Comparison of ENCODE assay signal across 15 cellular contexts in genomic region chr11:36030707-36031365, GRCh38.
DNase-seq lines count a peak whose midpoint lies in the region; ATAC-seq, FAIRE-seq and TF ChIP-seq lines count a peak whose summit lies in the region.
"Had no signal": no experiment of that assay in that cellular context is flagged by ENCODE, and none has a peak within 500 bp of the region (broad histone marks: within the 10 kb centered on the region; RNA-seq: fewer than 3 reads in every experiment).

No MANE protein-coding gene starts in this region.

- H3K9me3 Mint-ChIP-seq in activated T-helper 17 cell treated with anti-CD3 and anti-CD28 coated beads, Interleukin-2, amount 50 U/mL, for 72 hours, result no peaks in the 10 kb centered on the region
- H3K9me3 Mint-ChIP-seq in endodermal cell (peaks cover 2% of the 10 kb centered on the region), Calu3 (ENCODE audit: low read depth, unreplicated experiment) (peaks cover 2% of the 10 kb centered on the region)
- H3K9me3 Mint-ChIP-seq: activated naive CD4-positive, alpha-beta T cell treated with anti-CD3 and anti-CD28 coated beads, Interleukin-2, amount 10 ng/mL, durations not matched to agents 7 days and 5 days; dendritic cell treated with granulocyte-macrophage colony-stimulating factor and Interleukin-4, amounts not matched to agents 40 ng/mL and 50 ng/mL, for 4 days; stimulated activated naive CD8-positive, alpha-beta T cell treated with anti-CD3 and anti-CD28 coated beads, Interleukin-15, amount 100 ng/mL, for 72 hours; T-helper 1 cell treated with Interleukin-12 subunit alpha and Interleukin-12 subunit beta and Interleukin-4 antibody, amounts not matched to agents 30 μg/mL and 1 μg/mL, for 36 hours had no signal

- no peak overlapping the region for H3K27ac ChIP-seq in endodermal cell (ENCODE audit: low read depth, low read length)
- H3K27ac ChIP-seq: parathyroid adenoma had no signal

- peak; percentile 73 for DNase-seq in G401 (ENCODE audit: low spot score)
- peak; percentile 40 for DNase-seq in fibroblast of pulmonary artery (ENCODE audit: low read depth)
- DNase-seq in sciatic nerve (ENCODE audit: low spot score), result no peak
- DNase-seq in endodermal cell, result no peak
- no peak for DNase-seq in Calu3
- no peak for DNase-seq in GM12891 (ENCODE audit: insufficient read length, low spot score)
- DNase-seq: activated naive CD4-positive, alpha-beta T cell treated with anti-CD3 and anti-CD28 coated beads, Interleukin-2, amount 10 ng/mL, durations not matched to agents 7 days and 5 days; NK-92 treated with Interleukin-12 subunit alpha and Interleukin-12 subunit beta, amount 100 ng/mL, for 24 hours; stimulated activated CD4-positive, alpha-beta T cell treated with anti-CD3 and anti-CD28 coated beads, Interleukin-2, amount 100 ng/mL, for 48 hours; stimulated activated naive CD8-positive, alpha-beta T cell treated with anti-CD3 and anti-CD28 coated beads, Interleukin-15, amount 100 ng/mL, for 72 hours had no signal

- intact Hi-C loops in sciatic nerve (cut with DNase I), result no loop called here
- intact Hi-C loops in Calu3 (cut with micrococcal nuclease; ENCODE audit: unreplicated experiment), result no loop called here

- no peak for FAIRE-seq in GM12891 (lab: Jason Lieb, UNC)

- peak; percentile 87 for ATAC-seq in sciatic nerve
- ATAC-seq in activated T-helper 17 cell treated with anti-CD3 and anti-CD28 coated beads, Interleukin-2, amount 50 U/mL, for 72 hours (replicated peaks), result no peak

- H3K4me3 ChIP-seq in fibroblast of pulmonary artery (replicated peaks; ENCODE audit: low read depth, low read length) (no peak overlapping the region), endodermal cell (ENCODE audit: low read length) (no peak overlapping the region)

- in situ Hi-C loops in G401 (cut with HindIII; ENCODE audit: low sequenced_read_pairs), result no loop called here

- H3K36me3 ChIP-seq in endodermal cell (ENCODE audit: control insufficient read depth, insufficient read depth, low read length), result peaks cover 3% of the 10 kb centered on the region

- no peak overlapping the region for H3K27ac Mint-ChIP-seq in activated T-helper 17 cell treated with anti-CD3 and anti-CD28 coated beads, Interleukin-2, amount 50 U/mL, for 72 hours
- H3K27ac Mint-ChIP-seq in endodermal cell, result no peak overlapping the region
- H3K27ac Mint-ChIP-seq in Calu3 (ENCODE audit: unreplicated experiment), result no peak overlapping the region
- H3K27ac Mint-ChIP-seq: activated naive CD4-positive, alpha-beta T cell treated with anti-CD3 and anti-CD28 coated beads, Interleukin-2, amount 10 ng/mL, durations not matched to agents 7 days and 5 days; dendritic cell treated with granulocyte-macrophage colony-stimulating factor and Interleukin-4, amounts not matched to agents 40 ng/mL and 50 ng/mL, for 4 days; T-helper 1 cell treated with Interleukin-12 subunit alpha and Interleukin-12 subunit beta and Interleukin-4 antibody, amounts not matched to agents 30 μg/mL and 1 μg/mL, for 36 hours had no signal

- no peaks in the 10 kb centered on the region for H3K4me1 Mint-ChIP-seq in activated T-helper 17 cell treated with anti-CD3 and anti-CD28 coated beads, Interleukin-2, amount 50 U/mL, for 72 hours
- H3K4me1 Mint-ChIP-seq in endodermal cell, result peaks cover 44% of the 10 kb centered on the region
- peaks cover 17% of the 10 kb centered on the region for H3K4me1 Mint-ChIP-seq in Calu3 (ENCODE audit: low read depth, unreplicated experiment)
- H3K4me1 Mint-ChIP-seq: activated naive CD4-positive, alpha-beta T cell treated with anti-CD3 and anti-CD28 coated beads, Interleukin-2, amount 10 ng/mL, durations not matched to agents 7 days and 5 days; stimulated activated naive CD8-positive, alpha-beta T cell treated with anti-CD3 and anti-CD28 coated beads, Interleukin-15, amount 100 ng/mL, for 72 hours had no signal

- H3K27me3 Mint-ChIP-seq in activated T-helper 17 cell treated with anti-CD3 and anti-CD28 coated beads, Interleukin-2, amount 50 U/mL, for 72 hours, result peaks cover 4% of the 10 kb centered on the region
- H3K27me3 Mint-ChIP-seq in endodermal cell (ENCODE audit: insufficient read depth), result no peaks in the 10 kb centered on the region
- H3K27me3 Mint-ChIP-seq in Calu3 (ENCODE audit: unreplicated experiment), result no peaks in the 10 kb centered on the region
- H3K27me3 Mint-ChIP-seq: dendritic cell treated with granulocyte-macrophage colony-stimulating factor and Interleukin-4, amounts not matched to agents 40 ng/mL and 50 ng/mL, for 4 days had no signal

- CTCF ChIA-PET in Calu3 (lab: Charles Lee), result interaction anchor here (0.7 kb wide), 1 partner anchor 62 kb away, joined by 3 read pairs; no protein-coding TSS in a partner anchor

- 80 to 86% methylated on average over 2 of the region's 2 CpGs for WGBS in endodermal cell (ENCODE audit: insufficient coverage in 1 of 2, insufficient read length in 1 of 2), 2 experiments

- H3K4me3 Mint-ChIP-seq in activated T-helper 17 cell treated with anti-CD3 and anti-CD28 coated beads, Interleukin-2, amount 50 U/mL, for 72 hours, result no peak overlapping the region
- H3K4me3 Mint-ChIP-seq in endodermal cell (no peak overlapping the region), Calu3 (ENCODE audit: low read depth, unreplicated experiment) (no peak overlapping the region)
- H3K4me3 Mint-ChIP-seq: activated naive CD4-positive, alpha-beta T cell treated with anti-CD3 and anti-CD28 coated beads, Interleukin-2, amount 10 ng/mL, durations not matched to agents 7 days and 5 days; dendritic cell treated with granulocyte-macrophage colony-stimulating factor and Interleukin-4, amounts not matched to agents 40 ng/mL and 50 ng/mL, for 4 days; stimulated activated naive CD8-positive, alpha-beta T cell treated with anti-CD3 and anti-CD28 coated beads, Interleukin-15, amount 100 ng/mL, for 72 hours; T-helper 1 cell treated with Interleukin-12 subunit alpha and Interleukin-12 subunit beta and Interleukin-4 antibody, amounts not matched to agents 30 μg/mL and 1 μg/mL, for 36 hours had no signal

- no peak for TF ChIP-seq CTCF in fibroblast of pulmonary artery (IDR thresholded peaks at IDR 0.05; ENCODE audit: low read length, missing control alignments)
- TF ChIP-seq CTCF in endodermal cell (conservative IDR thresholded peaks at IDR 0.05), result no peak
- TF ChIP-seq CTCF in Calu3 (IDR thresholded peaks at IDR 0.05; ENCODE audit: unreplicated experiment), result no peak

- no peaks in the 10 kb centered on the region for H3K36me3 Mint-ChIP-seq in activated T-helper 17 cell treated with anti-CD3 and anti-CD28 coated beads, Interleukin-2, amount 50 U/mL, for 72 hours (ENCODE audit: low read depth)
- H3K36me3 Mint-ChIP-seq in endodermal cell (ENCODE audit: low read depth) (peaks cover 15% of the 10 kb centered on the region), Calu3 (ENCODE audit: insufficient read depth, unreplicated experiment) (no peaks in the 10 kb centered on the region)
- H3K36me3 Mint-ChIP-seq: activated naive CD4-positive, alpha-beta T cell treated with anti-CD3 and anti-CD28 coated beads, Interleukin-2, amount 10 ng/mL, durations not matched to agents 7 days and 5 days had no signal

- no peaks in the 10 kb centered on the region for H3K9me3 ChIP-seq in endodermal cell (ENCODE audit: control insufficient read depth, low read length)

- BruUV-seq in Calu3 (replicated peaks; lab: Mats Ljungman, UMichigan), result no TSS peak

- no peaks in the 10 kb centered on the region for H3K27me3 ChIP-seq in endodermal cell (ENCODE audit: control insufficient read depth, insufficient read depth, low read length, poor library complexity, severe bottlenecking)

- no peak for TF ChIP-seq POLR2A in GM12891 (IDR thresholded peaks at IDR 0.05; ENCODE audit: low read depth, low read length)

- no peak overlapping the region for H3K9ac ChIP-seq in endodermal cell (ENCODE audit: extremely low read depth, low read length, poor library complexity, severe bottlenecking)
- H3K9ac ChIP-seq: parathyroid adenoma had no signal

- peaks cover 3% of the 10 kb centered on the region for H3K4me1 ChIP-seq in endodermal cell (ENCODE audit: control insufficient read depth, insufficient read depth, low read length)
- H3K4me1 ChIP-seq: parathyroid adenoma had no signal

TF ChIP-seq in PFSK-1, 5 proteins besides CTCF, POLR2A, EP300 and RAD21 (continues in another document):
- TF ChIP-seq TAF1 (IDR thresholded peaks at IDR 0.05; ENCODE audit: borderline replicate concordance, insufficient read depth, low read length), result no peak
- no peak for TF ChIP-seq POLR2AphosphoS5 (IDR thresholded peaks at IDR 0.05; ENCODE audit: low read depth, low read length)
- peak; percentile 20; the same call in 1 of the 2 replicates for TF ChIP-seq SIN3A (IDR thresholded peaks at IDR 0.05; ENCODE audit: borderline replicate concordance, insufficient read depth, low read length)

TF ChIP-seq in GM12891, 5 proteins besides CTCF, POLR2A, EP300 and RAD21:
- no peak for TF ChIP-seq SPI1 (IDR thresholded peaks at IDR 0.05; ENCODE audit: low read depth, low read length)
- TF ChIP-seq PAX5 (IDR thresholded peaks at IDR 0.05; ENCODE audit: insufficient read depth, low read length, severe bottlenecking), result no peak

Comparison
In these comparisons a context has a peak if more than half of its experiments do, and no peak if none do; other contexts are left out.
1. DNase-seq: peak in G401 (single experiment) and fibroblast of pulmonary artery (single experiment); none in sciatic nerve (single experiment), endodermal cell (single experiment), Calu3 (single experiment) and GM12891 (single experiment).